ENCODE assay signal across 20 cellular contexts in the genomic region with DNA sequence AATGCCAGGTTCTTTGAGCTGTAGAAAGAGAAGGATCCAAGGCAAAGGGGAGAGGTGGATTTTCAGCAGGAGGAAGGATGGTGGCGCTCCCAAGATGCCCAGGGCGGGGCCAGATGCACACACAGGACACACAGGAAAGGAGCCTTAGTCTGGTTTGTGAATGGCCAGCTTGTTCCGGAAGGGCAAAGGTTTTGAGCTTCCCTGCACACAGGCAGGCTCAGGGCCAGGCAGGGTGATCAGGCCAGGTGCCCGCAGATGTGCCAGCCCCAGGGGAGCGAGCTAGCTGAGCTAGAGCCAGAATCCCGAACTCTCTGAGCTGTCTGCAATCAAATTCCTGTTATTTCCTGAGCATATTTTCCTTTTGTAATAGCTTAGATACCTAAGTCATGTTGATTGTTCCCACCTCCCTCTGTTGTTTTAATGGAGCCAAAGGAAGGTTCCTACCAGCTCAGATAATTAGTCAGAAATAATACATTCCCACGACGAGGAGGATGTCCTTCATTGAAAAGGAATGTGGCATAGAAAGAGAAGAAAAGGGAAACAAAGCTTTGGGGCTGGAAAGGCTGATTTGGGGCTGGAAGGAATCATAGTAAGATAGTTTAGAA. TPM values are rescaled to one million over a fixed set of nuclear protein-coding genes. Genes with fewer than 3 reads are reported as not detected.
DNase-seq lines count a peak whose midpoint lies in the region; FAIRE-seq and TF ChIP-seq lines count a peak whose summit lies in the region.
"Had no signal": no experiment of that assay in that cellular context is flagged by ENCODE, and none has a peak within 500 bp of the region (broad histone marks: within the 10 kb centered on the region; RNA-seq: fewer than 3 reads in every experiment).

No MANE protein-coding gene starts in this region.

- H3K9me3 Mint-ChIP-seq in osteocyte (ENCODE audit: unreplicated experiment): no peaks in the 10 kb centered on the region
- H3K9me3 Mint-ChIP-seq: CD4-positive, alpha-beta T cell had no signal

- no peaks in the 10 kb centered on the region for H3K9me3 ChIP-seq in parathyroid adenoma (ENCODE audit: control insufficient read depth, low read length)
- peaks cover 4% of the 10 kb centered on the region for H3K9me3 ChIP-seq in left ventricle myocardium inferior (replicated peaks)
- H3K9me3 ChIP-seq: A549, Peyer's patch had no signal

- H3K4me2 ChIP-seq in parathyroid adenoma (ENCODE audit: low read length): no peak overlapping the region
- H3K4me2 ChIP-seq: A549 had no signal

- peaks cover 4% of the 10 kb centered on the region for H3K27me3 Mint-ChIP-seq in osteocyte (ENCODE audit: unreplicated experiment)
- H3K27me3 Mint-ChIP-seq: CD4-positive, alpha-beta T cell had no signal

- H3K4me3 Mint-ChIP-seq in osteocyte (ENCODE audit: unreplicated experiment): no peak overlapping the region
- H3K4me3 Mint-ChIP-seq: CD4-positive, alpha-beta T cell had no signal

- no peak overlapping the region for H3K9ac ChIP-seq in parathyroid adenoma

- no peak overlapping the region for H3K27ac Mint-ChIP-seq in osteocyte (ENCODE audit: unreplicated experiment)
- H3K27ac Mint-ChIP-seq: CD4-positive, alpha-beta T cell had no signal

- H3K79me2 ChIP-seq in parathyroid adenoma: no peaks in the 10 kb centered on the region

- peak overlapping the region; percentile 31 for H2AFZ ChIP-seq in parathyroid adenoma

- H3K27me3 ChIP-seq in parathyroid adenoma (ENCODE audit: control insufficient read depth, insufficient read depth, low read length) (no peaks in the 10 kb centered on the region), left ventricle myocardium inferior (ENCODE audit: low read depth) (no peaks in the 10 kb centered on the region)
- H3K27me3 ChIP-seq: Peyer's patch had no signal

- H3K4me1 Mint-ChIP-seq in osteocyte (ENCODE audit: unreplicated experiment): no peaks in the 10 kb centered on the region

- intact Hi-C loops in left ventricle myocardium inferior (cut with micrococcal nuclease): no loop called here

- no peak overlapping the region for H3K27ac ChIP-seq in parathyroid adenoma
- no peak overlapping the region for H3K27ac ChIP-seq in left ventricle myocardium inferior (replicated peaks)
- H3K27ac ChIP-seq: A549, Peyer's patch had no signal

- no peaks in the 10 kb centered on the region for H3K36me3 Mint-ChIP-seq in osteocyte (ENCODE audit: unreplicated experiment)

- H3K4me1 ChIP-seq in parathyroid adenoma (peaks cover 12% of the 10 kb centered on the region), left ventricle myocardium inferior (no peaks in the 10 kb centered on the region)
- H3K4me1 ChIP-seq: A549, Peyer's patch had no signal

- no peak overlapping the region for H3K4me3 ChIP-seq in parathyroid adenoma (ENCODE audit: low read depth, low read length)
- no peak overlapping the region for H3K4me3 ChIP-seq in left ventricle myocardium inferior
- H3K4me3 ChIP-seq: A549, Peyer's patch had no signal

- peak; percentile 28 for FAIRE-seq in HTR-8/SVneo (lab: Jason Lieb, UNC)
- FAIRE-seq: A549, GM12892, GM18507, H1 had no signal

- TF ChIP-seq CTCF in parathyroid adenoma (IDR thresholded peaks at IDR 0.05) (no peak), osteocyte (IDR thresholded peaks at IDR 0.05) (no peak), left ventricle myocardium inferior (IDR thresholded peaks at IDR 0.05; ENCODE audit: borderline replicate concordance) (no peak)

- no peaks in the 10 kb centered on the region for H3K36me3 ChIP-seq in parathyroid adenoma (ENCODE audit: control insufficient read depth, insufficient read depth, low read length)
- H3K36me3 ChIP-seq in left ventricle myocardium inferior: no peaks in the 10 kb centered on the region
- H3K36me3 ChIP-seq: Peyer's patch had no signal

- peak; percentile 25 for DNase-seq in EH (ENCODE audit: low read depth)
- DNase-seq in HTR-8/SVneo (ENCODE audit: insufficient read length, low spot score): no peak
- peak; percentile 42 for DNase-seq in kidney glomerular epithelial cell (lab: John Stamatoyannopoulos, UW)
- no peak for DNase-seq in osteocyte (ENCODE audit: extremely low spot score, unreplicated experiment)
- DNase-seq in left ventricle myocardium inferior: no peak
- no peak for DNase-seq in foreskin melanocyte
- DNase-seq: CD4-positive, alpha-beta T cell; DMS153; NCI-H1417; NCI-H1930; NCI-H446; NCI-H526 treated with DMSO at 0.1 percent for 48 hours; Peyer's patch had no signal

RNA-seq across cellular contexts. Expression of gene OTOF, which starts 13.7 kb away (rescaled TPM):
- total RNA-seq in osteocyte (not detected in 2 replicates), left ventricle myocardium inferior (not detected)
- total RNA-seq: Daoy, H1, SK-MEL-5 had no signal

Comparison
In these comparisons a context has a peak if more than half of its experiments do, and no peak if none do; other contexts are left out.
1. DNase-seq: peak in EH (single experiment) and kidney glomerular epithelial cell (single experiment); none in HTR-8/SVneo (single experiment), osteocyte (single experiment), left ventricle myocardium inferior (single experiment) and foreskin melanocyte (single experiment).